ENCODE assay signal across 12 cellular contexts in the genomic region with DNA sequence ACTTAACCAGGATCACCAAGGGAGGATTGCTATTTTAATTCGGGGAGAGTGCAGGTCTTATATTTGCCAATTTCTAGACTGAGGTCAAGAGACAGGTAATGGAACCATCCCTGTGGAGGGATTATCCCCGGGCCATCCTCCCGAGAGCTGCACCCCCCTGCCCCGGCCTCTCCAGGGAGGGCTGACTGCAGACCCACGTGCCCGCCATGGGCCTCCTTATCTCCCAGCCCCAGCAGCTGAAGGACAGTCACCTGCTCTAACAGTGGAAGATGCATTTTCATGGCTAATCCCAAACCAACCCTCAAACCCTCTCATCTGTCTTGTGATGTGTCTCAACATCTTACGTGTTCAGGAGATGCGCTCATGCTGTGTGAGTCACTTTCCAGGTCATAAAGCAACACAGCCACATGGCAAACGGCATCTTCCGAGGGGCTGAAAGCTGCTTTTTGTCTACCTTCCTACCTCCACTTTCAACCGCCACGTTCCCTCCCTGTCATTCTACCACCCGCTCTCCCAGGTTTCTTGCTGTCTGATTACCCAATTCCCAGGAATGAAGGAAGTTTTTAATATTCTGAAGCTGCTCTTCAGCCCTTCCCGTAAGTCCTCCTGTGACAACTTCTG. TPM values are rescaled to one million over a fixed set of nuclear protein-coding genes. Genes with fewer than 3 reads are reported as not detected.
DNase-seq lines count a peak whose midpoint lies in the region; ATAC-seq and TF ChIP-seq lines count a peak whose summit lies in the region.
"Had no signal": no experiment of that assay in that cellular context is flagged by ENCODE, and none has a peak within 500 bp of the region (broad histone marks: within the 10 kb centered on the region; RNA-seq: fewer than 3 reads in every experiment).

No MANE protein-coding gene starts in this region.

- peaks cover 48% of the 10 kb centered on the region for H3K36me3 Mint-ChIP-seq in activated naive CD4-positive, alpha-beta T cell treated with anti-CD3 and anti-CD28 coated beads, Interleukin-2, amount 10 ng/mL, durations not matched to agents 7 days and 5 days
- H3K36me3 Mint-ChIP-seq in stimulated activated memory B cell treated with anti-CD40 and anti-IgM and Interleukin-4, amounts not matched to agents 10 μg/mL and 1 μg/mL and 100 μg/mL, for 72 hours, result peaks cover 44% of the 10 kb centered on the region

- CTCF ChIA-PET in activated naive CD4-positive, alpha-beta T cell treated with anti-CD3 and anti-CD28 coated beads, Interleukin-2, amount 10 ng/mL, durations not matched to agents 7 days and 5 days (lab: Charles Lee), result interaction anchor here (0.7 kb wide), 1 partner anchor 237 kb away, joined by 3 read pairs; no protein-coding TSS in a partner anchor

- TF ChIP-seq CTCF in foreskin keratinocyte (conservative IDR thresholded peaks at IDR 0.05), result no peak

- H3K4me1 Mint-ChIP-seq in activated naive CD4-positive, alpha-beta T cell treated with anti-CD3 and anti-CD28 coated beads, Interleukin-2, amount 10 ng/mL, durations not matched to agents 7 days and 5 days, result peaks cover 59% of the 10 kb centered on the region
- H3K4me1 Mint-ChIP-seq in stimulated activated memory B cell treated with anti-CD40 and anti-IgM and Interleukin-4, amounts not matched to agents 10 μg/mL and 1 μg/mL and 100 μg/mL, for 72 hours, result peaks cover 72% of the 10 kb centered on the region

- no peak overlapping the region for H3K4me3 Mint-ChIP-seq in activated naive CD4-positive, alpha-beta T cell treated with anti-CD3 and anti-CD28 coated beads, Interleukin-2, amount 10 ng/mL, durations not matched to agents 7 days and 5 days
- H3K4me3 Mint-ChIP-seq in stimulated activated memory B cell treated with anti-CD40 and anti-IgM and Interleukin-4, amounts not matched to agents 10 μg/mL and 1 μg/mL and 100 μg/mL, for 72 hours, result no peak overlapping the region

- H3K27ac Mint-ChIP-seq in activated naive CD4-positive, alpha-beta T cell treated with anti-CD3 and anti-CD28 coated beads, Interleukin-2, amount 10 ng/mL, durations not matched to agents 7 days and 5 days, result peak overlapping the region; percentile 42
- H3K27ac Mint-ChIP-seq in stimulated activated memory B cell treated with anti-CD40 and anti-IgM and Interleukin-4, amounts not matched to agents 10 μg/mL and 1 μg/mL and 100 μg/mL, for 72 hours, result peak overlapping the region; percentile 88

- no peaks in the 10 kb centered on the region for H3K27me3 ChIP-seq in foreskin keratinocyte
- H3K27me3 ChIP-seq: colonic mucosa had no signal

- H3K27ac ChIP-seq in foreskin keratinocyte, result no peak overlapping the region
- H3K27ac ChIP-seq: colonic mucosa had no signal

- H3K4me1 ChIP-seq in foreskin keratinocyte, result peaks cover 6% of the 10 kb centered on the region
- H3K4me1 ChIP-seq: colonic mucosa had no signal

- no peaks in the 10 kb centered on the region for H3K27me3 Mint-ChIP-seq in activated naive CD4-positive, alpha-beta T cell treated with anti-CD3 and anti-CD28 coated beads, Interleukin-2, amount 10 ng/mL, durations not matched to agents 7 days and 5 days
- no peaks in the 10 kb centered on the region for H3K27me3 Mint-ChIP-seq in stimulated activated memory B cell treated with anti-CD40 and anti-IgM and Interleukin-4, amounts not matched to agents 10 μg/mL and 1 μg/mL and 100 μg/mL, for 72 hours

- peak; percentile 84 for ATAC-seq in foreskin keratinocyte
- ATAC-seq in stimulated activated memory B cell treated with anti-CD40 and anti-IgM and Interleukin-4, amounts not matched to agents 10 μg/mL and 1 μg/mL and 100 μg/mL, for 72 hours, result no peak
- no peak for ATAC-seq in GM21447 (IDR thresholded peaks at IDR 0.05; ENCODE audit: unreplicated experiment)

- no peaks in the 10 kb centered on the region for H3K9me3 Mint-ChIP-seq in activated naive CD4-positive, alpha-beta T cell treated with anti-CD3 and anti-CD28 coated beads, Interleukin-2, amount 10 ng/mL, durations not matched to agents 7 days and 5 days
- no peaks in the 10 kb centered on the region for H3K9me3 Mint-ChIP-seq in stimulated activated memory B cell treated with anti-CD40 and anti-IgM and Interleukin-4, amounts not matched to agents 10 μg/mL and 1 μg/mL and 100 μg/mL, for 72 hours

- no peak for DNase-seq in activated naive CD4-positive, alpha-beta T cell treated with anti-CD3 and anti-CD28 coated beads, Interleukin-2, amount 10 ng/mL, durations not matched to agents 7 days and 5 days
- DNase-seq in activated naive CD4-positive, alpha-beta T cell (lab: John Stamatoyannopoulos, UW), result no peak
- peak; percentile 4 for DNase-seq in T1000 (lab: John Stamatoyannopoulos, UW)
- DNase-seq in foreskin keratinocyte, result peak in 1 of 2 donors; percentile 68
- no peak for DNase-seq in RPMI8226
- no peak for DNase-seq in NCI-H128 (lab: John Stamatoyannopoulos, UW; ENCODE audit: unreplicated experiment)
- DNase-seq: colonic mucosa, glutamatergic neuron, NCI-H146, substantia nigra had no signal

RNA-seq across cellular contexts. Expression of gene MBP, which starts 54.6 kb away (rescaled TPM):
- total RNA-seq in foreskin keratinocyte, result 24.7 and 26.6 TPM in 2 replicates
- 9.3 and 9.5 TPM in 2 replicates for polyA plus RNA-seq in foreskin keratinocyte
